Comparison of ENCODE assay signal across 4 cellular contexts in the genomic region with DNA sequence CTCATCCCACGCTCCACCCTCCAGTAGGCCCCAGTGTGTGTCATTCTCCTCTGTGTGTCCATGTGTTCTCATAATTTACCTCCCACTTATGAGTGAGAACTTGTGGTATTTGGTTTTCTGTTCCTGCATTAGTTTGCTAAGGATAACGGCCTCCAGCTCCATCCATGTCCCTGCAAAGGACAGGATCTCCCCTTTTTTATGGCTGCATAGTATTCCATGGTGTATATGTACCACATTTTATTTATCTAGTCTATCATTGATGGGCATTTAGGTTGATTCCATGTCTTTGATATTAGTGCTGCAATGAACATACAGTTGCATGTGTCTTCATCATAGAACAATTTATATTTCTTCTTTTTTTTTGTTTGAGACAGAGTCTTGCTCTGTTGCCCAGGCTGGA. TPM values are rescaled to one million over a fixed set of nuclear protein-coding genes. Genes with fewer than 3 reads are reported as not detected.
"Had no signal": no experiment of that assay in that cellular context is flagged by ENCODE, and none has a peak within 500 bp of the region (broad histone marks: within the 10 kb centered on the region; RNA-seq: fewer than 3 reads in every experiment).

No MANE protein-coding gene starts in this region.

RNA-seq across cellular contexts. Expression of a gene that starts 24.1 kb away (rescaled TPM):
- total RNA-seq: HepG2, HT-29, IMR-90 had no signal
- polyA plus RNA-seq: HepG2, IgD-negative memory B cell, IMR-90 had no signal
